Comparison of ENCODE assay signal across 8 cellular contexts in the genomic region with DNA sequence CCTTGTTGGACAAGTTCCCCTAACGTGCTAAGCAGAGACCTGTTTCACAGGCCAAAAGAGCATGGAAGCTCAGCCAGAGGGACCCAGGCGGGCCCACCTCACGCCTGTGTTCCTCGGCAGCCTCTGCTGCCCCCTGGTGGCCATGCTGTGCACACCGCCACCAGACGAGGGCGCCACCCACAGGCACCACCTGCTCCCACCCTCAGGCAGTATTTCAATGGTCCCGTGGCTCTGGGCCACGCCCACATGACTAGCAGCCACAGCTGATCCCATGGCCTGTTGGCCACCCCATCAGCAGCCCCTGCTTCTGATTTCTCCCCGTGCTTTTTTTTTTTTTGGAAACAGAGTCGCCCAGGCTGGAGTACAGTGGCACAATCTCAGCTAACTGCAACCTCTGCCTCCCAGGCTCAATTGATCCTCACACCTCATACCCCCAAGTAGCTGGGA. TPM values are rescaled to one million over a fixed set of nuclear protein-coding genes. Genes with fewer than 3 reads are reported as not detected.
DNase-seq lines count a peak whose midpoint lies in the region; ATAC-seq, FAIRE-seq and TF ChIP-seq lines count a peak whose summit lies in the region.

No MANE protein-coding gene starts in this region.

- H3K4me3 ChIP-seq in OCI-LY7 (ENCODE audit: low read depth, low read length, poor library complexity, severe bottlenecking) (no peak overlapping the region), epithelial cell of proximal tubule (ENCODE audit: low read depth, low read length) (no peak overlapping the region)

- no peak overlapping the region for H2AFZ ChIP-seq in OCI-LY7 (ENCODE audit: low read length)

- H3K4me3 Mint-ChIP-seq in CD14-positive monocyte (no peak overlapping the region), naive B cell (no peak overlapping the region)
- no peak overlapping the region for H3K4me3 Mint-ChIP-seq in stimulated activated naive B cell treated with anti-CD40 and anti-IgM and Interleukin-4, amounts not matched to agents 10 μg/mL and 1 μg/mL and 100 μg/mL, for 72 hours

- H3K9me2 ChIP-seq in OCI-LY7 (ENCODE audit: insufficient read depth, low read length): no peaks in the 10 kb centered on the region

- intact Hi-C loops in CD14-positive monocyte (cut with micrococcal nuclease) (loop anchor here (1.0 kb wide), 1 partner anchor 32 kb away; no protein-coding TSS in a partner anchor), OCI-LY7 (cut with micrococcal nuclease; ENCODE audit: unreplicated experiment) (loop anchor here (1.0 kb wide), 1 partner anchor 32 kb away; no protein-coding TSS in a partner anchor)

- no peaks in the 10 kb centered on the region for H4K20me1 ChIP-seq in OCI-LY7 (ENCODE audit: insufficient read depth, low read length)

- peaks cover 0 to 4% (median 0%) of the 10 kb centered on the region in 3 donors for H3K27me3 Mint-ChIP-seq in CD14-positive monocyte (ENCODE audit: low read depth in 3 of 3)
- no peaks in the 10 kb centered on the region for H3K27me3 Mint-ChIP-seq in naive B cell
- no peaks in the 10 kb centered on the region for H3K27me3 Mint-ChIP-seq in stimulated activated naive B cell treated with anti-CD40 and anti-IgM and Interleukin-4, amounts not matched to agents 10 μg/mL and 1 μg/mL and 100 μg/mL, for 72 hours

- no peaks in the 10 kb centered on the region for H3K9me3 ChIP-seq in OCI-LY7 (ENCODE audit: low read length)

- peak; percentile 94 for DNase-seq in CD14-positive monocyte (ENCODE audit: low spot score)
- DNase-seq in GM19239 (ENCODE audit: insufficient read length, low spot score): peak; percentile 96
- DNase-seq in HuH-7.5 (ENCODE audit: low spot score): peak; percentile 93
- peak; percentile 92 for DNase-seq in OCI-LY7 (ENCODE audit: low spot score)
- DNase-seq in activated T-cell treated with anti-CD3 and anti-CD28 coated beads for 24 hours (ENCODE audit: low read depth): peak; percentile 86
- DNase-seq in epithelial cell of proximal tubule (ENCODE audit: low read depth): no peak
- peak; percentile 90 for DNase-seq in naive B cell
- peak; percentile 86 for DNase-seq in stimulated activated naive B cell treated with anti-CD40 and anti-IgM and Interleukin-4, amounts not matched to agents 10 μg/mL and 1 μg/mL and 100 μg/mL, for 72 hours

- ATAC-seq in naive B cell (ENCODE audit: low read depth in 2 of 2): peak; percentile 96 to 98
- peak; percentile 95 to 96 for ATAC-seq in stimulated activated naive B cell treated with anti-CD40 and anti-IgM and Interleukin-4, amounts not matched to agents 10 μg/mL and 1 μg/mL and 100 μg/mL, for 72 hours (replicated peaks)

- no TSS peak for BruUV-seq in OCI-LY7 (replicated peaks; lab: Mats Ljungman, UMichigan)

- CTCF ChIA-PET in OCI-LY7 (lab: Charles Lee; ENCODE audit: unreplicated experiment): interaction anchor here (0.6 to 2.1 kb wide), 4 partner anchors 12 to 192 kb away, joined by 3 to 9 read pairs (median 4); no protein-coding TSS in a partner anchor

- H3K4me2 ChIP-seq in OCI-LY7 (ENCODE audit: low read length): no peak overlapping the region

- FAIRE-seq in GM19239 (lab: Jason Lieb, UNC): peak; percentile 90

- peaks cover 0 to 2% (median 0%) of the 10 kb centered on the region in 7 donors for H3K9me3 Mint-ChIP-seq in CD14-positive monocyte
- H3K9me3 Mint-ChIP-seq in naive B cell: no peaks in the 10 kb centered on the region
- no peaks in the 10 kb centered on the region for H3K9me3 Mint-ChIP-seq in stimulated activated naive B cell treated with anti-CD40 and anti-IgM and Interleukin-4, amounts not matched to agents 10 μg/mL and 1 μg/mL and 100 μg/mL, for 72 hours

- peaks cover 22% of the 10 kb centered on the region; the same call in 1 of the 2 replicates for H3K36me3 ChIP-seq in OCI-LY7 (ENCODE audit: insufficient read depth, low read length)

- H3K4me1 Mint-ChIP-seq in CD14-positive monocyte: peaks cover 7% of the 10 kb centered on the region
- H3K4me1 Mint-ChIP-seq in naive B cell: peaks cover 12 to 24% (median 14%) of the 10 kb centered on the region in 3 donors
- peaks cover 11 to 18% of the 10 kb centered on the region in 2 donors for H3K4me1 Mint-ChIP-seq in stimulated activated naive B cell treated with anti-CD40 and anti-IgM and Interleukin-4, amounts not matched to agents 10 μg/mL and 1 μg/mL and 100 μg/mL, for 72 hours

- TF ChIP-seq CTCF in CD14-positive monocyte (IDR thresholded peaks at IDR 0.05) (peak; percentile 98), OCI-LY7 (conservative IDR thresholded peaks at IDR 0.05; ENCODE audit: low read length) (peak; percentile 100), epithelial cell of proximal tubule (conservative IDR thresholded peaks at IDR 0.05; ENCODE audit: low read depth, low read length) (peak; percentile 99)

- H3K4me1 ChIP-seq in OCI-LY7 (ENCODE audit: insufficient read depth, low read length, poor library complexity, severe bottlenecking): no peaks in the 10 kb centered on the region

- H3K27ac Mint-ChIP-seq in CD14-positive monocyte (no peak overlapping the region), naive B cell (peak overlapping the region in 2 of 6 donors; percentile 17 to 69)
- H3K27ac Mint-ChIP-seq in stimulated activated naive B cell treated with anti-CD40 and anti-IgM and Interleukin-4, amounts not matched to agents 10 μg/mL and 1 μg/mL and 100 μg/mL, for 72 hours: no peak overlapping the region

- no peaks in the 10 kb centered on the region for H3K79me2 ChIP-seq in OCI-LY7 (ENCODE audit: insufficient read depth, low read depth, low read length)

- POLR2A ChIA-PET in OCI-LY7 (lab: Charles Lee): interaction anchor here (0.6 kb wide), 1 partner anchor 20 kb away, joined by 3 read pairs; no protein-coding TSS in a partner anchor

- H3K36me3 Mint-ChIP-seq in CD14-positive monocyte: peaks cover 36 to 50% of the 10 kb centered on the region in 2 donors
- H3K36me3 Mint-ChIP-seq in naive B cell: no peaks in the 10 kb centered on the region
- peaks cover 34 to 50% of the 10 kb centered on the region in 2 donors for H3K36me3 Mint-ChIP-seq in stimulated activated naive B cell treated with anti-CD40 and anti-IgM and Interleukin-4, amounts not matched to agents 10 μg/mL and 1 μg/mL and 100 μg/mL, for 72 hours

- H3K27ac ChIP-seq in OCI-LY7 (ENCODE audit: low read depth, low read length, poor library complexity, severe bottlenecking): no peak overlapping the region

RNA-seq across cellular contexts. Expression of a gene that starts 18.9 kb away (rescaled TPM):
- polyA plus RNA-seq in CD14-positive monocyte (10 to 100 TPM; 70.6 to 86.9 TPM), naive B cell (ENCODE audit: low read depth in 6 of 6) (100 to 1,000 TPM in 1 of 6 donors, 10 to 100 TPM in 5; 81.3 to 119 (median 84.6) TPM)
- 119 and 126 TPM in 2 replicates for total RNA-seq in OCI-LY7 (2014; rRNA removed; shearing (Covaris generic))
- total RNA-seq in OCI-LY7 (2022) (54.2 and 58.1 TPM in 2 replicates), epithelial cell of proximal tubule (92.8 and 223 TPM in 2 replicates)

RNA-seq across cellular contexts. Expression of a gene that starts 24.5 kb away (rescaled TPM):
- polyA plus RNA-seq in CD14-positive monocyte (not detected), naive B cell (ENCODE audit: low read depth in 6 of 6) (under 1 TPM in 1 of 6 donors, not detected in 5; 0.08 TPM)
- 0.10 and 0.13 TPM in 2 replicates for total RNA-seq in OCI-LY7 (2014; rRNA removed; shearing (Covaris generic))
- total RNA-seq in OCI-LY7 (2022) (0.66 and 0.68 TPM in 2 replicates), epithelial cell of proximal tubule (17.5 and 21.2 TPM in 2 replicates)

RNA-seq across cellular contexts. Expression of a gene that starts 41.5 kb away (rescaled TPM):
- polyA plus RNA-seq in CD14-positive monocyte: 1 to 10 TPM; 2.6 to 3.0 TPM
- 12.8 and 14.2 TPM in 2 replicates for total RNA-seq in OCI-LY7 (2014; rRNA removed; shearing (Covaris generic))
- 50.2 and 50.9 TPM in 2 replicates for total RNA-seq in OCI-LY7 (2022)
- total RNA-seq in epithelial cell of proximal tubule: 12.2 and 14.4 TPM in 2 replicates
- polyA plus RNA-seq in naive B cell (ENCODE audit: low read depth in 6 of 6): 10 to 100 TPM in 5 of 6 donors, 1 to 10 TPM in 1; 8.1 to 17.1 (median 11.2) TPM

RNA-seq across cellular contexts. Expression of a gene that starts 43.3 kb away (rescaled TPM):
- polyA plus RNA-seq in CD14-positive monocyte: 10 to 100 TPM; 31.6 to 32.2 TPM
- 61.4 and 68.1 TPM in 2 replicates for total RNA-seq in OCI-LY7 (2014; rRNA removed; shearing (Covaris generic))
- 63.0 and 68.3 TPM in 2 replicates for total RNA-seq in OCI-LY7 (2022)
- total RNA-seq in epithelial cell of proximal tubule: 53.9 and 78.1 TPM in 2 replicates
- polyA plus RNA-seq in naive B cell (ENCODE audit: low read depth in 6 of 6): 100 to 1,000 TPM in 1 of 6 donors, 10 to 100 TPM in 5; 43.3 to 111 (median 67.2) TPM

RNA-seq across cellular contexts. Expression of a gene that starts 43.5 kb away (rescaled TPM):
- polyA plus RNA-seq in CD14-positive monocyte (10 to 100 TPM; 18.7 to 20.8 TPM), naive B cell (ENCODE audit: low read depth in 6 of 6) (10 to 100 TPM; 39.0 to 57.3 (median 52.7) TPM)
- total RNA-seq in OCI-LY7 (2014; rRNA removed; shearing (Covaris generic)): 26.2 and 28.6 TPM in 2 replicates
- total RNA-seq in OCI-LY7 (2022) (73.6 and 74.1 TPM in 2 replicates), epithelial cell of proximal tubule (9.4 and 23.7 TPM in 2 replicates)

Comparison
In these comparisons a context has a peak if more than half of its experiments do, and no peak if none do; other contexts are left out.
1. RNA of a gene that starts 24.5 kb away (total RNA-seq): 17.5 to 21.2 TPM in epithelial cell of proximal tubule; 0.10 to 0.68 TPM in OCI-LY7; every median in the first group is over 10 times any median in the second.
2. Peak in every context shown above with its lines, with median percentiles within 50 percentile points of each other: CTCF ChIP-seq.